In genomic region chr22:22023581-22024137, GRCh38 we compare ENCODE assay signal across 18 cellular contexts. TPM values are rescaled to one million over a fixed set of nuclear protein-coding genes. Genes with fewer than 3 reads are reported as not detected.
DNase-seq lines count a peak whose midpoint lies in the region; ATAC-seq, FAIRE-seq and TF ChIP-seq lines count a peak whose summit lies in the region.
"Had no signal": no experiment of that assay in that cellular context is flagged by ENCODE, and none has a peak within 500 bp of the region (broad histone marks: within the 10 kb centered on the region; RNA-seq: fewer than 3 reads in every experiment).

No MANE protein-coding gene starts in this region.

- H3K36me3 ChIP-seq in bronchial epithelial cell (ENCODE audit: control insufficient read depth, insufficient read depth, low read length) = no peaks in the 10 kb centered on the region
- H3K36me3 ChIP-seq in testis (ENCODE audit: low read depth, missing control alignments) = no peaks in the 10 kb centered on the region

- intact Hi-C loops in testis (cut with DNase I; ENCODE audit: low total_unique reads) = no loop called here

- DNase-seq in ELR (ENCODE audit: low read depth) = peak; percentile 36
- peak; percentile 6 for DNase-seq in M059J (ENCODE audit: low read depth)
- no peak for DNase-seq in bronchial epithelial cell (ENCODE audit: low read depth)
- DNase-seq in RWPE1 (ENCODE audit: low spot score) = no peak
- DNase-seq in testis = no peak
- DNase-seq in Ammon's horn (ENCODE audit: low spot score) = no peak
- DNase-seq: COR-L47, DMS153, GDM1, NCI-H146, NCI-H345, NCI-H526 treated with DMSO at 0.1 percent for 48 hours, SK-N-SH had no signal

- CTCF ChIA-PET in RWPE1 (lab: Yijun Ruan, JAX) = no interaction called here

- no peak for TF ChIP-seq CTCF in bronchial epithelial cell (IDR thresholded peaks at IDR 0.05; ENCODE audit: insufficient read depth, low read length, severe bottlenecking)
- TF ChIP-seq CTCF in RWPE1 (conservative IDR thresholded peaks at IDR 0.05; ENCODE audit: low read depth) = no peak
- TF ChIP-seq CTCF in testis (IDR thresholded peaks at IDR 0.05) = no peak

- WGBS in testis, 2 donors = 82 to 90% methylated on average over 4 of the region's 4 CpGs

- peaks cover 31% of the 10 kb centered on the region for H3K4me1 Mint-ChIP-seq in stimulated activated memory B cell treated with anti-CD40 and anti-IgM and Interleukin-4, amounts not matched to agents 10 μg/mL and 1 μg/mL and 100 μg/mL, for 72 hours

- peak; percentile 72 for FAIRE-seq in bronchial epithelial cell (lab: Jason Lieb, UNC)
- FAIRE-seq: H54 had no signal

- H3K27me3 ChIP-seq in bronchial epithelial cell (ENCODE audit: control insufficient read depth, insufficient read depth, low read length) = no peaks in the 10 kb centered on the region
- no peaks in the 10 kb centered on the region for H3K27me3 ChIP-seq in testis

- peaks cover 40% of the 10 kb centered on the region for H3K36me3 Mint-ChIP-seq in stimulated activated memory B cell treated with anti-CD40 and anti-IgM and Interleukin-4, amounts not matched to agents 10 μg/mL and 1 μg/mL and 100 μg/mL, for 72 hours
- H3K36me3 Mint-ChIP-seq: CD14-positive monocyte had no signal

- H3K4me3 ChIP-seq in bronchial epithelial cell (ENCODE audit: low read depth, low read length) (no peak overlapping the region), testis (no peak overlapping the region)

- peak overlapping the region; percentile 97 for H3K27ac Mint-ChIP-seq in stimulated activated memory B cell treated with anti-CD40 and anti-IgM and Interleukin-4, amounts not matched to agents 10 μg/mL and 1 μg/mL and 100 μg/mL, for 72 hours

- POLR2A ChIA-PET in RWPE1 (lab: Yijun Ruan, JAX; ENCODE audit: low non-redundant PET) = no interaction called here

- ATAC-seq in stimulated activated memory B cell treated with anti-CD40 and anti-IgM and Interleukin-4, amounts not matched to agents 10 μg/mL and 1 μg/mL and 100 μg/mL, for 72 hours = no peak
- no peak for ATAC-seq in HG03175 (IDR thresholded peaks at IDR 0.05; ENCODE audit: unreplicated experiment)
- ATAC-seq: Right ventricle myocardium inferior had no signal

- no peak for TF ChIP-seq POLR2A in testis (IDR thresholded peaks at IDR 0.05)

- no peaks in the 10 kb centered on the region for H3K27me3 Mint-ChIP-seq in stimulated activated memory B cell treated with anti-CD40 and anti-IgM and Interleukin-4, amounts not matched to agents 10 μg/mL and 1 μg/mL and 100 μg/mL, for 72 hours

- H3K27ac ChIP-seq in RWPE1 (no peak overlapping the region), testis (no peak overlapping the region)

- H3K4me3 Mint-ChIP-seq in stimulated activated memory B cell treated with anti-CD40 and anti-IgM and Interleukin-4, amounts not matched to agents 10 μg/mL and 1 μg/mL and 100 μg/mL, for 72 hours = no peak overlapping the region
- H3K4me3 Mint-ChIP-seq: CD14-positive monocyte had no signal

- H3K4me1 ChIP-seq in testis = no peaks in the 10 kb centered on the region

- no peaks in the 10 kb centered on the region for H3K9me3 ChIP-seq in testis
- H3K9me3 ChIP-seq: SK-N-SH had no signal

- no peaks in the 10 kb centered on the region for H3K9me3 Mint-ChIP-seq in stimulated activated memory B cell treated with anti-CD40 and anti-IgM and Interleukin-4, amounts not matched to agents 10 μg/mL and 1 μg/mL and 100 μg/mL, for 72 hours

RNA-seq across cellular contexts. Expression of gene TOP3B, which starts 41.1 kb away (rescaled TPM):
- 11.5 and 17.6 TPM in 2 replicates for total RNA-seq in M059J (2014; rRNA removed; shearing (Covaris generic))
- total RNA-seq in bronchial epithelial cell = 24.7 and 27.9 TPM in 2 replicates
- 10 to 100 TPM; 65.5 to 70.5 TPM for total RNA-seq in testis
- polyA plus RNA-seq in testis (ENCODE audit: insufficient read depth, low read depth, low replicate concordance) = 19.1 TPM

Comparison
In these comparisons a context has a peak if more than half of its experiments do, and no peak if none do; other contexts are left out.
1. DNase-seq: peak in ELR (single experiment) and M059J (single experiment); none in bronchial epithelial cell (single experiment), RWPE1 (single experiment), testis (single experiment) and Ammon's horn (single experiment).